15 cellular contexts compared by ENCODE assay signal in the genomic region with DNA sequence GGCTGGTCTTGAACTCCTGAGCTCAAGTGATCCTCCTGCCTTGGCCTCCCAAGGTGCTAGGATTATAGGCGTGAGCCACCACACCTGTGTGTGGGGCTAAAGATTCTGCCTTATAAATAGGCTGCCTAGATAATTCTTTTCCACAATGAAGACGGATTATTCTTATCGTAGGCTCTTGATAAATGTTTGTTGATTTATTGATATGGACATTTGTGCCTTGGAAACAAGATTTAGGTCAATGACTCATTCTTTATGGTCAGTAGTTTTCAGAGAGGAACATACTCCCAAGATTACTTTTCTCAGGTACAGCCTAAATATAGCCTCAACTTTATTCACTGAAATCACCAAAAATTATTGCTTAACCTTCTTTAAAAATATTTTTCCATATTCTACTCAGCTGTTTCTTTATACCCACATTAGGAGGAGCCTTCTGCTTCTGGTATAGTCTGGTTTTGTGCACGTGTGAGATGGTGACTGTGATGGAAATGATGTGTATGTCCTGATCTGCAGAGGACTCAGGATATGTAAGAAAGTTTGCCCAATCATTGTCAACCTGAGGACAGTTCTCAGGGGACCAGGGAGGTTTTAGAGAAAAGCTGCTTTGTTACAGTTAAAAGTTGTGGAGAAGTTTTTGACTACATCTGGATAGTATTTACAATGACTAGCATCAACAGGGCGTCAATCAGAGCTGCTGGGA.
"Had no signal": no experiment of that assay in that cellular context is flagged by ENCODE, and none has a peak within 500 bp of the region (broad histone marks: within the 10 kb centered on the region; RNA-seq: fewer than 3 reads in every experiment).

No MANE protein-coding gene starts in this region.

- H3K27ac ChIP-seq: sigmoid colon, thoracic aorta had no signal

- DNase-seq: activated CD4-positive, alpha-beta T cell treated with anti-CD3 and anti-CD28 coated beads, Interleukin-2, amount 10 ng/mL, durations not matched to agents 7 days and 5 days; activated CD8-positive, alpha-beta memory T cell treated with anti-CD3 and anti-CD28 coated beads, Interleukin-2, amount 50 U/mL, for 4 hours; activated effector memory CD4-positive, alpha-beta T cell treated with Interleukin-2 at 50 U/mL for 16 hours; activated naive CD4-positive, alpha-beta T cell treated with anti-CD3 and anti-CD28 coated beads, Interleukin-2, amount 10 ng/mL, durations not matched to agents 7 days and 5 days; activated naive CD8-positive, alpha-beta T cell treated with anti-CD3 and anti-CD28 coated beads, Interleukin-2, amount 50 U/mL, for 24 hours; activated T-cell treated with anti-CD3 and anti-CD28 coated beads, Interleukin-2, amount 50 U/mL, for 4 hours; dermis blood vessel endothelial cell; effector memory CD8-positive, alpha-beta T cell; left cardiac atrium; mucosa of descending colon; naive B cell; sigmoid colon; stimulated activated CD4-positive, alpha-beta T cell treated with anti-CD3 and anti-CD28 coated beads, Interleukin-4, amount 100 ng/mL, for 24 hours had no signal

- H3K4me1 ChIP-seq: sigmoid colon had no signal

- ATAC-seq: activated naive CD8-positive, alpha-beta T cell treated with anti-CD3 and anti-CD28 coated beads, Interleukin-2, amount 50 U/mL, for 24 hours; activated T-cell treated with anti-CD3 and anti-CD28 coated beads, Interleukin-2, amount 50 U/mL, for 4 hours; effector memory CD8-positive, alpha-beta T cell; left cardiac atrium; mucosa of descending colon; stimulated activated effector memory CD8-positive, alpha-beta T cell treated with anti-CD3 and anti-CD28 coated beads, Interleukin-12 subunit alpha, Interleukin-12 subunit beta, amount 100 ng/mL, for 72 hours had no signal

- H3K27me3 ChIP-seq: sigmoid colon had no signal

- H3K36me3 ChIP-seq: sigmoid colon, thoracic aorta had no signal

- H3K4me3 ChIP-seq: mucosa of descending colon, sigmoid colon, thoracic aorta had no signal

- H3K9me3 ChIP-seq: mucosa of descending colon, sigmoid colon, thoracic aorta had no signal
